ENCODE assay signal across 1 cellular context in the genomic region with DNA sequence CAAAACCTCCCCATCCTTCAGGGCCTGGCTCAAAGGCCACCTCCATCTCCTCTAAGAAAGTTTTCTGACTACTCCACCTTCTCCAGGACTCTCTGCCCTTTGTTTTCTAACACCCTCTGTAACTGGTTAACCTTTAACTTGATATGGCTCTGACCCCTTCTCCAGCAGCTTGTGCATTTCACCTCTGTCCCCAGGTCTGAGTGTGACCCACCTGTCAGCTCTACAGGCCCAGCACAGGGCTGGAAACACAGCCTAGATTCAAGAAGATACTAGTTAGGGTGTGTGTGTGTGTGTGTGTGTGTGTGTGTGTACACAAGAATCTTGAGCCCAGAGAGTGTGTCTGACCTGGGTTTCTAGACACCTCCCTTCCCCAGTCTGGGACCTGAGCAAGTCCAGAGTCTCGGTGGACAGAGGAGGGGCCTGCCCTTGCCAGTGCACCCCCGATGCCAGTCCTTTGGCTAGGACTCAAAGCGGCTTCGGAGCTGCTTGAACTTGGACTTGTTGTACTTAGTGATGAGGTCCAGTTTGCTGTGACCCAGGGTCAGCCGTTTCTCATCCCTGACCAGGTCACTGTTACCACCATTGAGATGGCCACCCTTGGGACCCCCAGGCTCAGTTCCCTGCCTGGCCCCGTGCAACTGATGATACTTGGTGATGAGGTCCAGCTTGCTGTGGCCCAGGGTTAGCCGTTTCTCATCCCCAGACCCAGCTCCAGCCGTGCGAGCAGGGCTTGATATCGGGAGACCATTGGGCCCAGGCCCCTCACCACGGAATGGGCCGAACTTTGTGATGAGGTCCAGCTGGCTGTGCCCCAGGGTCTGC.
TF ChIP-seq lines count a peak whose summit lies in the region.

No MANE protein-coding gene starts in this region.

TF ChIP-seq in HepG2, 621 proteins besides CTCF, POLR2A, EP300 and RAD21 (continued from another document and continues in another):
- peak; percentile 17 for TF ChIP-seq ZHX2 (IDR thresholded peaks at IDR 0.05; ENCODE audit: low read depth)
- no peak for TF ChIP-seq ZHX2 (CRISPR knock-in tag; IDR thresholded peaks at IDR 0.05; ENCODE audit: borderline replicate concordance)
- TF ChIP-seq FOXP1 (IDR thresholded peaks at IDR 0.05) = no peak
- no peak for TF ChIP-seq FOXP1 (CRISPR knock-in tag; IDR thresholded peaks at IDR 0.05)
- TF ChIP-seq RAD51 (IDR thresholded peaks at IDR 0.05; ENCODE audit: borderline replicate concordance) = no peak
- TF ChIP-seq TIGD3 (CRISPR knock-in tag; IDR thresholded peaks at IDR 0.05; ENCODE audit: borderline replicate concordance) = no peak
- peak; percentile 87; the same call in 1 of the 2 replicates for TF ChIP-seq ZNF737 (CRISPR knock-in tag; IDR thresholded peaks at IDR 0.05; ENCODE audit: borderline replicate concordance)
- no peak for TF ChIP-seq NFYC (CRISPR knock-in tag; IDR thresholded peaks at IDR 0.05)
- TF ChIP-seq TGIF2 (CRISPR knock-in tag; IDR thresholded peaks at IDR 0.05) = peak; percentile 89
- TF ChIP-seq KAT7 (CRISPR knock-in tag; IDR thresholded peaks at IDR 0.05; ENCODE audit: borderline replicate concordance) = no peak; the same call in 1 of the 2 replicates
- no peak for TF ChIP-seq TCF7 (IDR thresholded peaks at IDR 0.05; ENCODE audit: low read depth)
- no peak for TF ChIP-seq ZFP1 (CRISPR knock-in tag; IDR thresholded peaks at IDR 0.05)
- peak; percentile 28; the same call in 1 of the 2 replicates for TF ChIP-seq PHF20 (CRISPR knock-in tag; IDR thresholded peaks at IDR 0.05)
- TF ChIP-seq NCOR1 (IDR thresholded peaks at IDR 0.05; ENCODE audit: borderline replicate concordance, low read length) = peak; percentile 75; the same call in 1 of the 2 replicates
- TF ChIP-seq TFAP4 (IDR thresholded peaks at IDR 0.05; ENCODE audit: borderline replicate concordance, low read depth) = peak; percentile 42; the same call in 1 of the 2 replicates
- no peak for TF ChIP-seq ZNF782 (CRISPR knock-in tag; IDR thresholded peaks at IDR 0.05; ENCODE audit: borderline replicate concordance)
- TF ChIP-seq SOX13 (IDR thresholded peaks at IDR 0.05) = peak; percentile 18; the same call in 1 of the 2 replicates
- peak in 1 of 2 experiments; percentile 58; a peak in 3 of 4 replicates for TF ChIP-seq SOX13 (CRISPR knock-in tag; conservative IDR thresholded peaks at IDR 0.05 in 1 of 2, IDR thresholded peaks at IDR 0.05 in 1 of 2)
- TF ChIP-seq, protein P1, sequence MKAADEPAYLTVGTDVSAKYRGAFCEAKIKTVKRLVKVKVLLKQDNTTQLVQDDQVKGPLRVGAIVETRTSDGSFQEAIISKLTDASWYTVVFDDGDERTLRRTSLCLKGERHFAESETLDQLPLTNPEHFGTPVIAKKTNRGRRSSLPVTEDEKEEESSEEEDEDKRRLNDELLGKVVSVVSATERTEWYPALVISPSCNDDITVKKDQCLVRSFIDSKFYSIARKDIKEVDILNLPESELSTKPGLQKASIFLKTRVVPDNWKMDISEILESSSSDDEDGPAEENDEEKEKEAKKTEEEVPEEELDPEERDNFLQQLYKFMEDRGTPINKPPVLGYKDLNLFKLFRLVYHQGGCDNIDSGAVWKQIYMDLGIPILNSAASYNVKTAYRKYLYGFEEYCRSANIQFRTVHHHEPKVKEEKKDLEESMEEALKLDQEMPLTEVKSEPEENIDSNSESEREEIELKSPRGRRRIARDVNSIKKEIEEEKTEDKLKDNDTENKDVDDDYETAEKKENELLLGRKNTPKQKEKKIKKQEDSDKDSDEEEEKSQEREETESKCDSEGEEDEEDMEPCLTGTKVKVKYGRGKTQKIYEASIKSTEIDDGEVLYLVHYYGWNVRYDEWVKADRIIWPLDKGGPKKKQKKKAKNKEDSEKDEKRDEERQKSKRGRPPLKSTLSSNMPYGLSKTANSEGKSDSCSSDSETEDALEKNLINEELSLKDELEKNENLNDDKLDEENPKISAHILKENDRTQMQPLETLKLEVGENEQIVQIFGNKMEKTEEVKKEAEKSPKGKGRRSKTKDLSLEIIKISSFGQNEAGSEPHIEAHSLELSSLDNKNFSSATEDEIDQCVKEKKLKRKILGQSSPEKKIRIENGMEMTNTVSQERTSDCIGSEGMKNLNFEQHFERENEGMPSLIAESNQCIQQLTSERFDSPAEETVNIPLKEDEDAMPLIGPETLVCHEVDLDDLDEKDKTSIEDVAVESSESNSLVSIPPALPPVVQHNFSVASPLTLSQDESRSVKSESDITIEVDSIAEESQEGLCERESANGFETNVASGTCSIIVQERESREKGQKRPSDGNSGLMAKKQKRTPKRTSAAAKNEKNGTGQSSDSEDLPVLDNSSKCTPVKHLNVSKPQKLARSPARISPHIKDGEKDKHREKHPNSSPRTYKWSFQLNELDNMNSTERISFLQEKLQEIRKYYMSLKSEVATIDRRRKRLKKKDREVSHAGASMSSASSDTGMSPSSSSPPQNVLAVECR (CRISPR knock-in tag; IDR thresholded peaks at IDR 0.05; ENCODE audit: borderline replicate concordance) = peak; percentile 85; the same call in 1 of the 2 replicates
- TF ChIP-seq PHB2 (IDR thresholded peaks at IDR 0.05; ENCODE audit: partially characterized antibody) = no peak
- no peak for TF ChIP-seq SYNCRIP (IDR thresholded peaks at IDR 0.05; ENCODE audit: insufficient read depth, low read depth, low read length)
- 0 out of 2 replicates have a peak, but pooled peaks have one; percentile 22 for TF ChIP-seq ZNF652 (CRISPR knock-in tag; IDR thresholded peaks at IDR 0.05; ENCODE audit: borderline replicate concordance, low read depth)
- no peak; the same call in 1 of the 2 replicates for TF ChIP-seq ZNF547 (CRISPR knock-in tag; IDR thresholded peaks at IDR 0.05)
- no peak for TF ChIP-seq KMT2A (CRISPR knock-in tag; IDR thresholded peaks at IDR 0.05)
- no peak for TF ChIP-seq FIP1L1 (IDR thresholded peaks at IDR 0.05; ENCODE audit: borderline replicate concordance, insufficient read depth, low read depth, low read length)
- no peak for TF ChIP-seq ELK4 (CRISPR knock-in tag; IDR thresholded peaks at IDR 0.05; ENCODE audit: borderline replicate concordance)
- no peak for TF ChIP-seq ZNF816 (CRISPR knock-in tag; IDR thresholded peaks at IDR 0.05; ENCODE audit: borderline replicate concordance)
- TF ChIP-seq CENPT (CRISPR knock-in tag; IDR thresholded peaks at IDR 0.05; ENCODE audit: low read depth) = peak; percentile 85
- TF ChIP-seq ZNF234 (CRISPR knock-in tag; conservative IDR thresholded peaks at IDR 0.05) = no peak
- no peak for TF ChIP-seq ZBTB3 (CRISPR knock-in tag; IDR thresholded peaks at IDR 0.05; ENCODE audit: borderline replicate concordance, low read depth)
- peak; percentile 83 for TF ChIP-seq ZNF772 (CRISPR knock-in tag; IDR thresholded peaks at IDR 0.05)
- TF ChIP-seq HDAC6 (IDR thresholded peaks at IDR 0.05; ENCODE audit: low read depth, low read length) = no peak
- TF ChIP-seq ZNF446 (CRISPR knock-in tag; IDR thresholded peaks at IDR 0.05) = no peak
- peak; percentile 66; the same call in 1 of the 2 replicates for TF ChIP-seq ZMYM2 (CRISPR knock-in tag; IDR thresholded peaks at IDR 0.05)
- TF ChIP-seq CEBPZ (IDR thresholded peaks at IDR 0.05; ENCODE audit: low read length) = no peak
- no peak for TF ChIP-seq BHLHE40 (IDR thresholded peaks at IDR 0.05; ENCODE audit: low read length)
- TF ChIP-seq ZNF660 (CRISPR knock-in tag; IDR thresholded peaks at IDR 0.05; ENCODE audit: borderline replicate concordance, low read depth) = no peak
- TF ChIP-seq MIXL1 (CRISPR knock-in tag; IDR thresholded peaks at IDR 0.05) = peak; percentile 73; the same call in 1 of the 2 replicates
- TF ChIP-seq, protein P2, sequence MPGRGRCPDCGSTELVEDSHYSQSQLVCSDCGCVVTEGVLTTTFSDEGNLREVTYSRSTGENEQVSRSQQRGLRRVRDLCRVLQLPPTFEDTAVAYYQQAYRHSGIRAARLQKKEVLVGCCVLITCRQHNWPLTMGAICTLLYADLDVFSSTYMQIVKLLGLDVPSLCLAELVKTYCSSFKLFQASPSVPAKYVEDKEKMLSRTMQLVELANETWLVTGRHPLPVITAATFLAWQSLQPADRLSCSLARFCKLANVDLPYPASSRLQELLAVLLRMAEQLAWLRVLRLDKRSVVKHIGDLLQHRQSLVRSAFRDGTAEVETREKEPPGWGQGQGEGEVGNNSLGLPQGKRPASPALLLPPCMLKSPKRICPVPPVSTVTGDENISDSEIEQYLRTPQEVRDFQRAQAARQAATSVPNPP (CRISPR knock-in tag; IDR thresholded peaks at IDR 0.05) = no peak
- TF ChIP-seq CBX5 (CRISPR knock-in tag; IDR thresholded peaks at IDR 0.05; ENCODE audit: borderline replicate concordance) = no peak
